In the genomic region with DNA sequence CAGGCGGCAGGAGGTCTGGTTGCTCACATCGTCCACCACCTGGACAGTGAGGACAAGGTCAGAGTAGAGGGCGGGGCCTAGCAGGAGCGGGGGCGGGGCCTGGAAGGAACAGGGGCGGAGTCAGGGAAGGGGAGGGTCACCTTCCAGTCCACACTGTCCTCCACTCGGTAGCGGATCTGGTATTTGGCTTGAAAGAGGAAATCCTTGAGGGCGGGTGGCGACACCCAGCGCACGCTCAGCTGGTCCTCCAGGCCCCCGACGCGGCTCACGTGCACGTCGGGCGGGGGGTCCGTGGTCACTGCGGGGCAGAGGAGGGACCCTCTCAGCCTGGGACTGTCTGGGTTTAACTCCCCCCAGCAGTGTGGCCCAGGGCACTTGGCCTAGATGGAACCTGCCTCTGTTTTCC, we compare ENCODE assay signal across 1 cellular context.
TF ChIP-seq lines count a peak whose summit lies in the region.

No MANE protein-coding gene starts in this region.

TF ChIP-seq in IMR-90, 13 proteins besides CTCF, POLR2A, EP300 and RAD21:
- no peak for TF ChIP-seq ELK1 (IDR thresholded peaks at IDR 0.05; ENCODE audit: borderline replicate concordance, low read depth, low read length)
- TF ChIP-seq MAZ (IDR thresholded peaks at IDR 0.05; ENCODE audit: borderline replicate concordance, low read depth, low read length), result no peak
- TF ChIP-seq MAFK (IDR thresholded peaks at IDR 0.05; ENCODE audit: low read depth, low read length), result no peak
- TF ChIP-seq RCOR1 (IDR thresholded peaks at IDR 0.05; ENCODE audit: insufficient replicate concordance, low read length), result no peak
- TF ChIP-seq MXI1 (IDR thresholded peaks at IDR 0.05; ENCODE audit: borderline replicate concordance, low read depth, low read length), result no peak
- no peak for TF ChIP-seq SMC3 (IDR thresholded peaks at IDR 0.05; ENCODE audit: low read depth, low read length)
- TF ChIP-seq FOS (IDR thresholded peaks at IDR 0.05; ENCODE audit: low read depth, low read length), result no peak
- no peak for TF ChIP-seq USF2 (IDR thresholded peaks at IDR 0.05; ENCODE audit: low read depth, low read length)
- TF ChIP-seq NFE2L2 (IDR thresholded peaks at IDR 0.05; ENCODE audit: low read depth, low read length), result no peak
- no peak for TF ChIP-seq RFX5 (IDR thresholded peaks at IDR 0.05; ENCODE audit: low read depth, low read length)
- no peak for TF ChIP-seq BHLHE40 (IDR thresholded peaks at IDR 0.05; ENCODE audit: low read depth, low read length)
- no peak for TF ChIP-seq CEBPB (IDR thresholded peaks at IDR 0.05; ENCODE audit: low read depth, low read length)
- no peak for TF ChIP-seq CHD1 (IDR thresholded peaks at IDR 0.05; ENCODE audit: low read depth, low read length)
